12 cellular contexts compared by ENCODE assay signal in genomic region chr18:10771053-10771709, GRCh38.
DNase-seq lines count a peak whose midpoint lies in the region; ATAC-seq and TF ChIP-seq lines count a peak whose summit lies in the region.
"Had no signal": no experiment of that assay in that cellular context is flagged by ENCODE, and none has a peak within 500 bp of the region (broad histone marks: within the 10 kb centered on the region; RNA-seq: fewer than 3 reads in every experiment).

No MANE protein-coding gene starts in this region.

- H3K27ac ChIP-seq in RWPE2 (ENCODE audit: poor library complexity, severe bottlenecking) (no peak overlapping the region), ascending aorta (no peak overlapping the region), psoas muscle (no peak overlapping the region)
- H3K27ac ChIP-seq: BLaER1, coronary artery had no signal

- WGBS in psoas muscle, 3 donors: 58 to 86% (median 80%) methylated on average over 3 of the region's 3 CpGs

- no peaks in the 10 kb centered on the region for H3K27me3 ChIP-seq in RWPE2 (ENCODE audit: insufficient read depth, poor library complexity, severe bottlenecking)
- no peaks in the 10 kb centered on the region for H3K27me3 ChIP-seq in ascending aorta
- H3K27me3 ChIP-seq in psoas muscle (ENCODE audit: insufficient read depth in 3 of 3, low read length in 2 of 3): peaks cover 0 to 7% (median 2%) of the 10 kb centered on the region in 3 donors
- H3K27me3 ChIP-seq: BLaER1 had no signal

- H3K36me3 ChIP-seq in RWPE2 (ENCODE audit: low read depth): no peaks in the 10 kb centered on the region
- no peaks in the 10 kb centered on the region for H3K36me3 ChIP-seq in ascending aorta
- H3K36me3 ChIP-seq in psoas muscle (ENCODE audit: insufficient read depth in 1 of 2, low read depth in 1 of 2): no peaks in the 10 kb centered on the region
- H3K36me3 ChIP-seq: BLaER1 had no signal

- peak; percentile 70; the same call in 2 of the 3 replicates for ATAC-seq in RWPE2 (ENCODE audit: low read depth)
- no peak for ATAC-seq in GM19455 (IDR thresholded peaks at IDR 0.05; ENCODE audit: unreplicated experiment)
- no peak for ATAC-seq in psoas muscle

- TF ChIP-seq CTCF in RWPE2 (IDR thresholded peaks at IDR 0.05; ENCODE audit: poor library complexity, severe bottlenecking): no peak
- no peak for TF ChIP-seq CTCF in fibroblast of pulmonary artery (IDR thresholded peaks at IDR 0.05; ENCODE audit: low read length, missing control alignments)
- no peak for TF ChIP-seq CTCF in ascending aorta (IDR thresholded peaks at IDR 0.05)
- no peak for TF ChIP-seq CTCF in psoas muscle (IDR thresholded peaks at IDR 0.05)

- DNase-seq in ELR (ENCODE audit: low read depth) (peak; percentile 1), GM19238 (ENCODE audit: insufficient read length, low spot score) (peak; percentile 3), RWPE2 (ENCODE audit: low spot score) (no peak), fibroblast of pulmonary artery (ENCODE audit: low read depth) (peak; percentile 42), ascending aorta (ENCODE audit: low spot score in 2 of 2) (no peak), NCI-H187 treated with DMSO at 0.1 percent for 48 hours (lab: John Stamatoyannopoulos, UW) (no peak), psoas muscle (no peak)
- DNase-seq: islet precursor cell, SW 1271 had no signal

- intact Hi-C loops in ascending aorta (cut with DNase I) (no loop called here), psoas muscle (cut with DNase I) (no loop called here)

- H3K4me1 ChIP-seq in RWPE2 (ENCODE audit: insufficient read depth, poor library complexity, severe bottlenecking) (peaks cover 4% of the 10 kb centered on the region), ascending aorta (no peaks in the 10 kb centered on the region), psoas muscle (no peaks in the 10 kb centered on the region)
- H3K4me1 ChIP-seq: BLaER1 had no signal

- H3K4me3 ChIP-seq in RWPE2 (ENCODE audit: severe bottlenecking): no peak overlapping the region
- H3K4me3 ChIP-seq in fibroblast of pulmonary artery (replicated peaks; ENCODE audit: low read depth, low read length): no peak overlapping the region
- no peak overlapping the region for H3K4me3 ChIP-seq in ascending aorta
- no peak overlapping the region for H3K4me3 ChIP-seq in psoas muscle
- H3K4me3 ChIP-seq: BLaER1, coronary artery had no signal

- H3K9me3 ChIP-seq in RWPE2 (ENCODE audit: severe bottlenecking) (no peaks in the 10 kb centered on the region), ascending aorta (no peaks in the 10 kb centered on the region), psoas muscle (no peaks in the 10 kb centered on the region)
- H3K9me3 ChIP-seq: BLaER1 had no signal

Comparison
In these comparisons a context has a peak if more than half of its experiments do, and no peak if none do; other contexts are left out.
1. DNase-seq: peak in ELR (single experiment), GM19238 (single experiment) and fibroblast of pulmonary artery (single experiment); none in RWPE2 (single experiment), ascending aorta (0 of 2), NCI-H187 treated with DMSO at 0.1 percent for 48 hours (single experiment) and psoas muscle (0 of 2).